8 cellular contexts compared by ENCODE assay signal in the genomic region with DNA sequence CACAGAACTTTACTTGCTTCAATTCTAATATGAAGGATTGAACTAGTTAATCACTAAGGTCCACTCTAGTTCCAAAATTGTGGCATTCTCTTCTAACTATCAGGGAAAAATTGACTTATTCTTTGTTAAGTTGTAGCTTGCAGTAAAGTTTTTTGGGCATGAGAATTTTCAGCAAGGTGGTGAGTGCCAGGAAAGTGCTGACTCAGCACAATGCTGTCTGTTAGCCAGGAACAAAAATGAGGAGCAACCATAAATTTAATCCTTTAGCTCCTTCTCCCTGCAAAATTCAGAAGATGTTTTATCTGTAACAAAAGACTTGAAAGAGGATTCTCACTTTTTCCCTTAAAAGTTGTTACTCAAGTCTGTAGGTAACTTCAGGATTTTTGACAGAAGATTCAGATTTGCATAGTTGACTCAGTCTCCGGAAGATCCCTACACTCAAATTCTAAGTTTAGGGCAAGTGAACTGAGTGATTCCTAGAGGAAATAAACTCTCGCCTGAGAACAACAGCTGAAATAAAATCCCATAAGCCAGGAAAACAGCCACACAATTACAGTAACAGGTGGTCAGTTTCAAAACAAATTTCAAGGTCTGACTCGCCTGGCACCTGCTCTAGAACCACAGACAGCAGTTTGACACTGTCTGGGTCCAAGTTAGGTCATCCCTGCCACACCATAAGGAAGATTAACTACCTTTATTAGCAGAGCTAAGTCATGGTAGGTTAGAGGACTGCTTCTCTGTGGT. TPM values are rescaled to one million over a fixed set of nuclear protein-coding genes. Genes with fewer than 3 reads are reported as not detected.
DNase-seq lines count a peak whose midpoint lies in the region; ATAC-seq and TF ChIP-seq lines count a peak whose summit lies in the region.

No MANE protein-coding gene starts in this region.

- H3K36me3 ChIP-seq in MG63 (no peaks in the 10 kb centered on the region), prostate gland (no peaks in the 10 kb centered on the region)

- peaks cover 0 to 10% (median 0%) of the 10 kb centered on the region in 3 experiments; a peak in 3 of 7 replicates for H3K36me3 Mint-ChIP-seq in H9 (ENCODE audit: insufficient read depth in 1 of 3, low read depth in 3 of 3)
- peaks cover 5% of the 10 kb centered on the region for H3K36me3 Mint-ChIP-seq in nephron (ENCODE audit: low read depth)

- H3K23ac ChIP-seq in H9 (ENCODE audit: insufficient read length, low read depth, low read length) = no peak overlapping the region

- H2AFZ ChIP-seq in H9 (ENCODE audit: low read length) = no peak overlapping the region

- H3K27me3 Mint-ChIP-seq in H9 (ENCODE audit: low read depth) (no peaks in the 10 kb centered on the region), nephron (ENCODE audit: low read depth) (no peaks in the 10 kb centered on the region)

- H3K4me1 ChIP-seq in H9 (ENCODE audit: insufficient read depth, low read length) = 0 out of 2 replicates have a peak, but pooled peaks cover 2% of the 10 kb centered on the region
- no peaks in the 10 kb centered on the region for H3K4me1 ChIP-seq in prostate gland (replicated peaks)

- no peak overlapping the region for H3K27ac ChIP-seq in H9 (ENCODE audit: insufficient read length, low read depth, low read length)
- no peak overlapping the region for H3K27ac ChIP-seq in prostate gland

- no peak overlapping the region for H3K4ac ChIP-seq in H9 (ENCODE audit: low read depth, low read length)

- H2BK12ac ChIP-seq in H9 (ENCODE audit: insufficient read length, low read depth, low read length) = no peak overlapping the region

- H3K4me3 ChIP-seq in MG63 (no peak overlapping the region), prostate gland (no peak overlapping the region)

- H3K79me1 ChIP-seq in H9 (ENCODE audit: insufficient read depth, low read depth, low read length, poor library complexity, severe bottlenecking) = no peaks in the 10 kb centered on the region

- peak; percentile 18 for DNase-seq in NK-92 treated with Interleukin-12 subunit alpha and Interleukin-12 subunit beta, amount 100 ng/mL, for 24 hours (lab: John Stamatoyannopoulos, UW)
- no peak for DNase-seq in NK-92 (lab: John Stamatoyannopoulos, UW; ENCODE audit: unreplicated experiment)
- no peak for DNase-seq in H9
- DNase-seq in MG63 = peak; percentile 40
- no peak for DNase-seq in NCI-H2081 treated with DMSO at 0.1 percent for 48 hours (lab: John Stamatoyannopoulos, UW)
- no peak for DNase-seq in prostate gland (ENCODE audit: low spot score)
- no peak for DNase-seq in omental fat pad (ENCODE audit: low spot score)

- peak overlapping the region; percentile 60 for H2AK5ac ChIP-seq in H9 (ENCODE audit: insufficient read length, low read length)

- H3K23me2 ChIP-seq in H9 (ENCODE audit: insufficient read length, low read depth, low read length, poor library complexity, severe bottlenecking) = no peaks in the 10 kb centered on the region

- H3T11ph ChIP-seq in H9 (ENCODE audit: low read length) = no peak overlapping the region

- WGBS in H9 (ENCODE audit: extremely low coverage, insufficient read length, low lambda C conversion rate) = no CpG with 5 or more reads among the region's 3 CpGs
- 58% methylated on average over 3 of the region's 3 CpGs for WGBS in prostate gland

- H4K5ac ChIP-seq in H9 (ENCODE audit: insufficient read length, low read depth, low read length) = no peak overlapping the region

- no peaks in the 10 kb centered on the region for H3K27me3 ChIP-seq in H9 (ENCODE audit: insufficient read depth, low read length)
- H3K27me3 ChIP-seq in MG63 = no peaks in the 10 kb centered on the region
- H3K27me3 ChIP-seq in prostate gland (replicated peaks; ENCODE audit: insufficient read depth) = no peaks in the 10 kb centered on the region

- TF ChIP-seq CTCF in H9 (conservative IDR thresholded peaks at IDR 0.05) (no peak), nephron (IDR thresholded peaks at IDR 0.05; ENCODE audit: unreplicated experiment in 3 of 3) (no peak), prostate gland (IDR thresholded peaks at IDR 0.05) (no peak), omental fat pad (IDR thresholded peaks at IDR 0.05) (no peak)

- no peak overlapping the region for H3K18ac ChIP-seq in H9 (ENCODE audit: insufficient read length, low read depth, low read length)

- TF ChIP-seq POLR2A in prostate gland (IDR thresholded peaks at IDR 0.05) = no peak

- H3K4me1 Mint-ChIP-seq in H9 (peaks cover 10 to 16% of the 10 kb centered on the region in 2 experiments), nephron (peaks cover 47% of the 10 kb centered on the region)

- no peak overlapping the region for H4K8ac ChIP-seq in H9 (replicated peaks; ENCODE audit: insufficient read length, low read depth, low read length)

- no peak overlapping the region for H3K4me2 ChIP-seq in H9 (ENCODE audit: insufficient read depth, insufficient read length, low read length)

- H2BK5ac ChIP-seq in H9 (ENCODE audit: insufficient read length, low read length) = no peak overlapping the region

- no peak overlapping the region for H4K91ac ChIP-seq in H9 (ENCODE audit: insufficient read length, low read depth, low read length)

- no peak overlapping the region for H3K9ac ChIP-seq in H9 (ENCODE audit: extremely low read depth, insufficient read length, low read length)

- no peak overlapping the region for H3K56ac ChIP-seq in H9 (ENCODE audit: insufficient read length, low read depth, low read length)

- no peak overlapping the region for H2BK120ac ChIP-seq in H9 (ENCODE audit: low read depth, low read length, poor library complexity, severe bottlenecking)

- H3K27ac Mint-ChIP-seq in H9 = no peak overlapping the region
- peak overlapping the region; percentile 84 to 88 (median 87) for H3K27ac Mint-ChIP-seq in nephron

- H3K4me3 Mint-ChIP-seq in H9 (no peak overlapping the region), nephron (peak overlapping the region in 2 of 3 experiments; percentile 47 to 60)

- no peak for ATAC-seq in omental fat pad (ENCODE audit: low FRiP score)

- H2BK20ac ChIP-seq in H9 (ENCODE audit: low read depth, low read length, poor library complexity, severe bottlenecking) = no peak overlapping the region

- H4K20me1 ChIP-seq in H9 (ENCODE audit: control insufficient read depth, insufficient read depth, insufficient read length) = no peaks in the 10 kb centered on the region

- H2BK15ac ChIP-seq in H9 (ENCODE audit: low read depth, low read length) = peak overlapping the region; percentile 65; the same call in 1 of the 2 replicates

- H3K9me3 ChIP-seq in H9 (ENCODE audit: control insufficient read depth, low read depth, low read length) = no peaks in the 10 kb centered on the region
- H3K9me3 ChIP-seq in MG63 = no peaks in the 10 kb centered on the region
- H3K9me3 ChIP-seq in prostate gland = no peaks in the 10 kb centered on the region

- H3K9me3 Mint-ChIP-seq in H9 (peaks cover 5 to 7% of the 10 kb centered on the region in 2 experiments; a peak in 2 of 5 replicates), nephron (no peaks in the 10 kb centered on the region)

- intact Hi-C loops in prostate gland (cut with DNase I) = no loop called here

- no peaks in the 10 kb centered on the region for H3K79me2 ChIP-seq in H9 (ENCODE audit: insufficient read depth, low read length)

- H3K14ac ChIP-seq in H9 (ENCODE audit: insufficient read depth, low read length) = no peak overlapping the region; the same call in 1 of the 2 replicates

RNA-seq across cellular contexts. Expression of a gene that starts 20.2 kb away (rescaled TPM):
- 117 and 122 TPM in 2 replicates for total RNA-seq in H9 (2021)
- 107 and 135 TPM in 2 replicates for total RNA-seq in MG63 (2014; rRNA removed; shearing (Covaris generic); ENCODE audit: low replicate concordance)
- total RNA-seq in prostate gland = 10 to 100 TPM; 54.9 to 57.2 TPM
- total RNA-seq in omental fat pad = 10 to 100 TPM; 59.3 to 76.3 (median 68.2) TPM

Comparison
In these comparisons a context has a peak if more than half of its experiments do, and no peak if none do; other contexts are left out.
1. DNase-seq: peak in NK-92 treated with Interleukin-12 subunit alpha and Interleukin-12 subunit beta, amount 100 ng/mL, for 24 hours (single experiment) and MG63 (single experiment); none in NK-92 (single experiment), H9 (single experiment), NCI-H2081 treated with DMSO at 0.1 percent for 48 hours (single experiment), prostate gland (single experiment) and omental fat pad (single experiment).
2. H3K27ac Mint-ChIP-seq: peak in nephron (3 of 3); none in H9 (0 of 3).
3. H3K4me3 Mint-ChIP-seq: peak in nephron (2 of 3); none in H9 (0 of 2).